10 cellular contexts compared by ENCODE assay signal in the genomic region with DNA sequence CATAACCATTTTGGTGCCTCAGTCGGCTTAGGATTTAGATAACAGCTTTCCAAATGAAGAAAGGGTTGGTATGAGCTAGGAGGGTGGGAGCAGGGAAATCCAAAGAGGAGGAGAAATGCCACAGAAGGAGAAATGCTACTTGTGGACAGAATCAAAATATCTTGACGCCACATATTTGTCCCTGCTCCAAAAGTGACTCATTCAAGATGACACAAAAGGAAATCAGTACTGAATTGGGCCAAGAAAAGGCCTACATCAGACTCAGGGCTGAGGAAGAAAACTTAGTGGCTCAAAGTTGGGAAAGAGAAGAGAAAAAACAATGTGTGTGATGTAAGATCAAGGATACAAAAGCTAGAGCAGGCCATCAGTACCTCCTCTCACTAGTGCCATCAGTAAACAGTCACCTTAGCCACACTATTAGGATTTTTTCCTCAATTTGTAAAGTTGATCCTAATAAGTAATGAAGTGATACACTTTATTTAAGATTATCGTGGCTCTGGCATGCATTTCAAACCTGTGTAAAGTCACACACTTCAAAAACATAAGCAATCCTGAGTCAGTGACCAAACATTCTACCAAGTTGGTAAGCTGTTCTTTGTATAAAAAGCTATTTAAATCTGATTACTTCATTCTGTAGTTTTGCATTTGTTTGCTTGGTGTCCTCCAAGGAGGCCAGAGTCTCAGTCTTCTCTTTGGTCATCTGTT. TPM values are rescaled to one million over a fixed set of nuclear protein-coding genes. Genes with fewer than 3 reads are reported as not detected.
A peak's percentile ranks its signal among the peaks of the same experiment; 100 is the strongest.
DNase-seq lines count a peak whose midpoint lies in the region; ATAC-seq and TF ChIP-seq lines count a peak whose summit lies in the region.
"Had no signal": no experiment of that assay in that cellular context is flagged by ENCODE, and none has a peak within 500 bp of the region (broad histone marks: within the 10 kb centered on the region; RNA-seq: fewer than 3 reads in every experiment).

No MANE protein-coding gene starts in this region.

- DNase-seq in A673 (ENCODE audit: low spot score) (peak; percentile 19), MG63 (peak; percentile 32), neural crest cell (ENCODE audit: low read depth, low spot score) (no peak), substantia nigra (lab: John Stamatoyannopoulos, UW) (no peak), midbrain (lab: John Stamatoyannopoulos, UW) (no peak), endodermal cell (no peak)

- H3K27me3 ChIP-seq in A673 (replicated peaks; ENCODE audit: insufficient read depth, low read depth, low read length, poor library complexity) (no peaks in the 10 kb centered on the region), MG63 (no peaks in the 10 kb centered on the region), endodermal cell (ENCODE audit: control insufficient read depth, insufficient read depth, low read length, poor library complexity, severe bottlenecking) (no peaks in the 10 kb centered on the region)
- H3K27me3 ChIP-seq: cardiac muscle cell had no signal

- H3K4me1 Mint-ChIP-seq in neural crest cell (no peaks in the 10 kb centered on the region), endodermal cell (no peaks in the 10 kb centered on the region)
- H3K4me1 Mint-ChIP-seq: B cell had no signal

- POLR2A ChIA-PET in A673 (lab: Charles Lee; ENCODE audit: low non-redundant PET): no interaction called here

- H3K4me3 ChIP-seq in A673 (ENCODE audit: low read depth, low read length, poor library complexity, severe bottlenecking) (no peak overlapping the region), MG63 (no peak overlapping the region), endodermal cell (ENCODE audit: low read length) (no peak overlapping the region)
- H3K4me3 ChIP-seq: cardiac muscle cell had no signal

- H3K9me3 Mint-ChIP-seq in neural crest cell (no peaks in the 10 kb centered on the region), endodermal cell (peaks cover 1% of the 10 kb centered on the region)

- H3K4me3 Mint-ChIP-seq in neural crest cell: no peak overlapping the region
- H3K4me3 Mint-ChIP-seq in endodermal cell: no peak overlapping the region
- H3K4me3 Mint-ChIP-seq: B cell had no signal

- peaks cover 14% of the 10 kb centered on the region for H3K36me3 Mint-ChIP-seq in neural crest cell (ENCODE audit: low read depth)
- H3K36me3 Mint-ChIP-seq in endodermal cell (ENCODE audit: low read depth): peaks cover 62% of the 10 kb centered on the region

- CTCF ChIA-PET in A673 (lab: Charles Lee): no interaction called here

- H3K9me3 ChIP-seq in A673 (ENCODE audit: low read depth, low read length, poor library complexity, severe bottlenecking): no peaks in the 10 kb centered on the region
- no peaks in the 10 kb centered on the region for H3K9me3 ChIP-seq in MG63
- H3K9me3 ChIP-seq in endodermal cell (ENCODE audit: control insufficient read depth, low read length): no peaks in the 10 kb centered on the region

- H3K27ac ChIP-seq in A673 (ENCODE audit: low read depth, low read length, poor library complexity, severe bottlenecking): peak overlapping the region; percentile 25
- no peak overlapping the region for H3K27ac ChIP-seq in substantia nigra (ENCODE audit: low read depth, low read length, poor library complexity, severe bottlenecking)
- no peak overlapping the region for H3K27ac ChIP-seq in endodermal cell (ENCODE audit: low read depth, low read length)
- H3K27ac ChIP-seq: cardiac muscle cell had no signal

- no TSS peak for BruUV-seq in A673 (replicated peaks; lab: Mats Ljungman, UMichigan)

- H3K27me3 Mint-ChIP-seq in neural crest cell (ENCODE audit: low read depth) (no peaks in the 10 kb centered on the region), endodermal cell (ENCODE audit: insufficient read depth) (no peaks in the 10 kb centered on the region)
- H3K27me3 Mint-ChIP-seq: B cell had no signal

- no peak for TF ChIP-seq CTCF in A673 (conservative IDR thresholded peaks at IDR 0.05; ENCODE audit: low read depth, low read length)
- no peak for TF ChIP-seq CTCF in neural crest cell (conservative IDR thresholded peaks at IDR 0.05)
- no peak for TF ChIP-seq CTCF in endodermal cell (conservative IDR thresholded peaks at IDR 0.05)

- 88 to 100% methylated on average over 1 to 3 of the region's 3 CpGs for WGBS in endodermal cell (ENCODE audit: insufficient coverage in 1 of 2, insufficient read length in 1 of 2), 2 experiments

- H3K36me3 ChIP-seq in A673 (ENCODE audit: insufficient read depth, low read length, poor library complexity, severe bottlenecking) (peaks cover 30% of the 10 kb centered on the region), MG63 (peaks cover 58% of the 10 kb centered on the region), endodermal cell (ENCODE audit: control insufficient read depth, insufficient read depth, low read length) (peaks cover 66% of the 10 kb centered on the region)

- ATAC-seq in esophagus mucosa (peak; percentile 44), HG03342 (IDR thresholded peaks at IDR 0.05; ENCODE audit: unreplicated experiment) (no peak)

- H3K27ac Mint-ChIP-seq in neural crest cell (ENCODE audit: unreplicated experiment) (peak overlapping the region; percentile 58), endodermal cell (no peak overlapping the region)
- H3K27ac Mint-ChIP-seq: B cell had no signal

- no peaks in the 10 kb centered on the region for H3K4me1 ChIP-seq in A673 (ENCODE audit: insufficient read depth, low read length, poor library complexity, severe bottlenecking)
- no peaks in the 10 kb centered on the region for H3K4me1 ChIP-seq in endodermal cell (ENCODE audit: control insufficient read depth, insufficient read depth, low read length)

- H3K9ac ChIP-seq in endodermal cell (ENCODE audit: extremely low read depth, low read length, poor library complexity, severe bottlenecking): no peak overlapping the region

- intact Hi-C loops in A673 (cut with micrococcal nuclease; ENCODE audit: unreplicated experiment): no loop called here

RNA-seq across cellular contexts. Expression of a gene that starts 52.5 kb away (rescaled TPM):
- total RNA-seq in A673 (2021) (34.3 and 35.3 TPM in 2 replicates), esophagus mucosa (10.7 TPM), neural crest cell (40.7 and 41.0 TPM in 2 replicates), endodermal cell (10 to 100 TPM; 50.6 to 52.8 TPM)
- total RNA-seq in MG63 (2014; rRNA removed; shearing (Covaris generic); ENCODE audit: low replicate concordance): 13.6 and 16.4 TPM in 2 replicates
- polyA plus RNA-seq in endodermal cell (2013, experiment 1 of 2): 29.3 TPM
- polyA plus RNA-seq in endodermal cell (2013, experiment 2 of 2): 26.8 TPM

Comparison
In these comparisons a context has a peak if more than half of its experiments do, and no peak if none do; other contexts are left out.
1. DNase-seq: peak in A673 (single experiment) and MG63 (single experiment); none in neural crest cell (single experiment), substantia nigra (0 of 49), midbrain (single experiment) and endodermal cell (single experiment).